Comparison of ENCODE assay signal across 32 cellular contexts in genomic region chr3:25589104-25589782, GRCh38.
A peak's percentile ranks its signal among the peaks of the same experiment; 100 is the strongest.
DNase-seq lines count a peak whose midpoint lies in the region; ATAC-seq, FAIRE-seq and TF ChIP-seq lines count a peak whose summit lies in the region.
"Had no signal": no experiment of that assay in that cellular context is flagged by ENCODE, and none has a peak within 500 bp of the region (broad histone marks: within the 10 kb centered on the region; RNA-seq: fewer than 3 reads in every experiment).

No MANE protein-coding gene starts in this region.

- intact Hi-C loops in right cardiac atrium (cut with DNase I) (loop anchor here in 2 of 4 donors (5.0 to 10.0 kb wide), 3 partner anchors 162 to 554 kb away; partner anchors contain the start of gene RARB (in 2 of the 2)), psoas muscle (cut with DNase I) (loop anchor here in 1 of 2 donors (10.0 kb wide), 1 partner anchor 554 kb away; no protein-coding TSS in a partner anchor)

- TF ChIP-seq CTCF in GM10266 (IDR thresholded peaks at IDR 0.05; ENCODE audit: control insufficient read depth, insufficient read depth, low read depth, missing control alignments), result no peak
- TF ChIP-seq CTCF in astrocyte (IDR thresholded peaks at IDR 0.05; ENCODE audit: insufficient read depth, low read depth, low read length), result no peak
- TF ChIP-seq CTCF in psoas muscle (IDR thresholded peaks at IDR 0.05), result no peak

- FAIRE-seq in astrocyte (lab: Jason Lieb, UNC) (no peak), urothelium cell line (lab: Jason Lieb, UNC) (no peak)
- FAIRE-seq: frontal cortex, H1, kidney, TTC549 had no signal

- H3K9me3 ChIP-seq in astrocyte (ENCODE audit: insufficient read depth, low read depth, low read length) (no peaks in the 10 kb centered on the region), right cardiac atrium (ENCODE audit: control insufficient read depth, low read length) (no peaks in the 10 kb centered on the region), psoas muscle (no peaks in the 10 kb centered on the region)
- H3K9me3 ChIP-seq: colonic mucosa, SJCRH30 had no signal

- no peaks in the 10 kb centered on the region for H3K27me3 Mint-ChIP-seq in astrocyte (ENCODE audit: low read depth, unreplicated experiment)
- H3K27me3 Mint-ChIP-seq: activated CD4-positive, alpha-beta memory T cell treated with anti-CD3 and anti-CD28 coated beads for 36 hours; brain; CD4-positive, alpha-beta T cell had no signal

- H3K4me3 Mint-ChIP-seq in astrocyte (ENCODE audit: unreplicated experiment), result no peak overlapping the region
- H3K4me3 Mint-ChIP-seq: activated CD4-positive, alpha-beta memory T cell treated with anti-CD3 and anti-CD28 coated beads for 36 hours; activated naive CD8-positive, alpha-beta T cell treated with anti-CD3 and anti-CD28 coated beads, Interleukin-2, amount 10 ng/mL, durations not matched to agents 7 days and 5 days; brain; CD4-positive, alpha-beta T cell; effector memory CD8-positive, alpha-beta T cell had no signal

- H3K36me3 ChIP-seq in astrocyte (ENCODE audit: insufficient read depth, low read length), result no peaks in the 10 kb centered on the region
- no peaks in the 10 kb centered on the region for H3K36me3 ChIP-seq in psoas muscle (ENCODE audit: insufficient read depth in 1 of 2, low read depth in 1 of 2)
- H3K36me3 ChIP-seq: colonic mucosa, SJCRH30 had no signal

- no peak overlapping the region for H3K4me2 ChIP-seq in astrocyte (ENCODE audit: low read length)
- H3K4me2 ChIP-seq: KMS-11 had no signal

- H3K9me3 Mint-ChIP-seq in astrocyte (ENCODE audit: unreplicated experiment), result peaks cover 3% of the 10 kb centered on the region
- H3K9me3 Mint-ChIP-seq: activated CD4-positive, alpha-beta memory T cell treated with anti-CD3 and anti-CD28 coated beads for 36 hours; activated naive CD8-positive, alpha-beta T cell treated with anti-CD3 and anti-CD28 coated beads, Interleukin-2, amount 10 ng/mL, durations not matched to agents 7 days and 5 days; CD4-positive, alpha-beta T cell; effector memory CD8-positive, alpha-beta T cell had no signal

- H3K4me3 ChIP-seq in astrocyte (ENCODE audit: insufficient read depth, low read depth, low read length) (no peak overlapping the region), right cardiac atrium (ENCODE audit: low read length) (no peak overlapping the region), psoas muscle (no peak overlapping the region)
- H3K4me3 ChIP-seq: colonic mucosa, SJCRH30 had no signal

- H2AFZ ChIP-seq in astrocyte (ENCODE audit: low read depth, low read length), result no peak overlapping the region

- peak; percentile 2 for DNase-seq in GM10266 (ENCODE audit: extremely low spot score)
- DNase-seq in astrocyte (ENCODE audit: low read depth), result peak; percentile 29
- DNase-seq in right cardiac atrium, result no peak
- DNase-seq in psoas muscle, result no peak
- DNase-seq in NOMO-1 (lab: John Stamatoyannopoulos, UW; ENCODE audit: unreplicated experiment in 2 of 2), result no peak
- no peak for DNase-seq in urothelium cell line (ENCODE audit: low spot score)
- DNase-seq: activated CD4-positive, alpha-beta memory T cell treated with anti-CD3 and anti-CD28 coated beads for 36 hours; activated effector memory CD4-positive, alpha-beta T cell treated with anti-CD3 and anti-CD28 coated beads, Interleukin-2, amount 50 U/mL, for 16 hours; activated naive CD8-positive, alpha-beta T cell treated with anti-CD3 and anti-CD28 coated beads, Interleukin-2, amount 10 ng/mL, durations not matched to agents 7 days and 5 days; CD4-positive, alpha-beta T cell; colonic mucosa; DMS 273 treated with DMSO at 0.1 percent for 48 hours; effector memory CD8-positive, alpha-beta T cell; kidney; mammary epithelial cell; NCI-H1694; NCI-H2171; NCI-H524; NK-92 treated with Interleukin-12 subunit alpha and Interleukin-12 subunit beta, amount 100 ng/mL, for 24 hours; SJCRH30; stimulated activated CD4-positive, alpha-beta T cell treated with anti-CD3 and anti-CD28 coated beads, Interleukin-12 subunit alpha, Interleukin-12 subunit beta, amount 100 ng/mL, for 4 hours; stimulated activated CD4-positive, alpha-beta T cell treated with anti-CD3 and anti-CD28 coated beads, Interleukin-4, amount 100 ng/mL, for 24 hours; stimulated activated naive CD4-positive, alpha-beta T cell had no signal

- WGBS in right cardiac atrium, result 81% methylated on average over 4 of the region's 4 CpGs
- 97 to 99% (median 97%) methylated on average over 4 of the region's 4 CpGs for WGBS in psoas muscle, 3 donors

- H3K27me3 ChIP-seq in astrocyte (ENCODE audit: insufficient read depth, low read length) (no peaks in the 10 kb centered on the region), right cardiac atrium (ENCODE audit: control insufficient read depth, insufficient read depth) (no peaks in the 10 kb centered on the region), psoas muscle (ENCODE audit: insufficient read depth in 3 of 3, low read length in 2 of 3) (no peaks in the 10 kb centered on the region)
- H3K27me3 ChIP-seq: colonic mucosa, SJCRH30 had no signal

- H3K4me1 Mint-ChIP-seq in astrocyte (ENCODE audit: low read depth, unreplicated experiment), result peaks cover 26% of the 10 kb centered on the region
- H3K4me1 Mint-ChIP-seq: activated naive CD8-positive, alpha-beta T cell treated with anti-CD3 and anti-CD28 coated beads, Interleukin-2, amount 10 ng/mL, durations not matched to agents 7 days and 5 days had no signal

- H3K4me1 ChIP-seq in astrocyte (ENCODE audit: insufficient read depth, low read length), result peaks cover 35% of the 10 kb centered on the region
- peaks cover 16% of the 10 kb centered on the region for H3K4me1 ChIP-seq in right cardiac atrium (ENCODE audit: control insufficient read depth, insufficient read depth, low read length)
- peaks cover 17% of the 10 kb centered on the region for H3K4me1 ChIP-seq in psoas muscle
- H3K4me1 ChIP-seq: colonic mucosa, SJCRH30 had no signal

- no peak overlapping the region for H3K9ac ChIP-seq in astrocyte (ENCODE audit: low read length)
- H3K9ac ChIP-seq: KMS-11 had no signal

- no peak for ATAC-seq in right cardiac atrium
- ATAC-seq in psoas muscle, result no peak
- ATAC-seq in GM19023 (IDR thresholded peaks at IDR 0.05; ENCODE audit: unreplicated experiment), result no peak
- ATAC-seq: activated CD4-positive, CD25-positive, alpha-beta regulatory T cell treated with anti-CD3 and anti-CD28 coated beads, Interleukin-2, amount 50 U/mL, for 24 hours; effector memory CD8-positive, alpha-beta T cell; esophagus mucosa; Panc1 had no signal

- H3K36me3 Mint-ChIP-seq in astrocyte (ENCODE audit: low read depth, unreplicated experiment), result no peaks in the 10 kb centered on the region
- H3K36me3 Mint-ChIP-seq: activated CD4-positive, alpha-beta memory T cell treated with anti-CD3 and anti-CD28 coated beads for 36 hours; activated naive CD8-positive, alpha-beta T cell treated with anti-CD3 and anti-CD28 coated beads, Interleukin-2, amount 10 ng/mL, durations not matched to agents 7 days and 5 days; brain had no signal

- no peak overlapping the region for H3K27ac Mint-ChIP-seq in astrocyte (ENCODE audit: unreplicated experiment)
- H3K27ac Mint-ChIP-seq: activated CD4-positive, alpha-beta memory T cell treated with anti-CD3 and anti-CD28 coated beads for 36 hours; activated naive CD8-positive, alpha-beta T cell treated with anti-CD3 and anti-CD28 coated beads, Interleukin-2, amount 10 ng/mL, durations not matched to agents 7 days and 5 days; CD4-positive, alpha-beta T cell had no signal

- no peaks in the 10 kb centered on the region for H4K20me1 ChIP-seq in astrocyte (ENCODE audit: insufficient read depth, low read length)

- H3K79me2 ChIP-seq in astrocyte (ENCODE audit: insufficient read depth, low read length), result no peaks in the 10 kb centered on the region

- H3K27ac ChIP-seq in astrocyte (ENCODE audit: low read depth, low read length) (peak overlapping the region; percentile 19), right cardiac atrium (ENCODE audit: low read length) (peak overlapping the region; percentile 82), psoas muscle (peak overlapping the region; percentile 43)
- H3K27ac ChIP-seq: colonic mucosa, KMS-11, SJCRH30 had no signal

Comparison
In these comparisons a context has a peak if more than half of its experiments do, and no peak if none do; other contexts are left out.
1. DNase-seq: peak in GM10266 (single experiment) and astrocyte (single experiment); none in right cardiac atrium (0 of 3), psoas muscle (0 of 2), NOMO-1 (0 of 2) and urothelium cell line (single experiment).
2. H3K27ac ChIP-seq: peak in every context shown above with its lines; median percentile 82 in right cardiac atrium; 43 in psoas muscle; 19 in astrocyte.